In genomic region chr10:125156739-125157472, GRCh38 we compare ENCODE assay signal across 9 cellular contexts. TPM values are rescaled to one million over a fixed set of nuclear protein-coding genes. Genes with fewer than 3 reads are reported as not detected.
DNase-seq lines count a peak whose midpoint lies in the region; ATAC-seq and TF ChIP-seq lines count a peak whose summit lies in the region.
"Had no signal": no experiment of that assay in that cellular context is flagged by ENCODE, and none has a peak within 500 bp of the region (broad histone marks: within the 10 kb centered on the region; RNA-seq: fewer than 3 reads in every experiment).

No MANE protein-coding gene starts in this region.

- TF ChIP-seq POLR2A in gastroesophageal sphincter (IDR thresholded peaks at IDR 0.05) (no peak), prostate gland (IDR thresholded peaks at IDR 0.05) (no peak)

- H2AFZ ChIP-seq in PC-9 = no peak overlapping the region

- H3K4me1 ChIP-seq in PC-9 (replicated peaks; ENCODE audit: insufficient read depth) (peaks cover 21% of the 10 kb centered on the region), gastroesophageal sphincter (peaks cover 18 to 68% (median 59%) of the 10 kb centered on the region in 3 donors), prostate gland (replicated peaks) (peaks cover 30% of the 10 kb centered on the region)

- H3K36me3 ChIP-seq in PC-9 (ENCODE audit: low read depth) (peaks cover 2% of the 10 kb centered on the region; the same call in 1 of the 2 replicates), gastroesophageal sphincter (no peaks in the 10 kb centered on the region), prostate gland (no peaks in the 10 kb centered on the region)

- intact Hi-C loops in PC-9 (cut with micrococcal nuclease; ENCODE audit: unreplicated experiment) = loop anchor here (5.0 kb wide), 1 partner anchor 35 kb away; no protein-coding TSS in a partner anchor
- intact Hi-C loops in prostate gland (cut with DNase I) = loop anchor here (5.0 to 10.0 kb wide), 3 partner anchors 40 to 242 kb away; no protein-coding TSS in a partner anchor

- DNase-seq in DMS53 treated with DMSO at 0.1 percent for 48 hours (lab: John Stamatoyannopoulos, UW; ENCODE audit: unreplicated experiment) (peak; percentile 68), PC-9 (no peak), prostate gland (ENCODE audit: low spot score) (no peak), Kasumi-1 (lab: John Stamatoyannopoulos, UW) (no peak), glomerular visceral epithelial cell (ENCODE audit: extremely low spot score) (no peak)
- DNase-seq: activated naive CD8-positive, alpha-beta T cell treated with anti-CD3 and anti-CD28 coated beads, Interleukin-2, amount 10 ng/mL, durations not matched to agents 7 days and 5 days had no signal

- WGBS in gastroesophageal sphincter (ENCODE audit: low coverage in 1 of 2), 2 donors = 27 to 40% methylated on average over 12 to 13 of the region's 13 CpGs
- WGBS in prostate gland = 10% methylated on average over 13 of the region's 13 CpGs

- H3K9me3 ChIP-seq in PC-9 (ENCODE audit: insufficient read depth, low read depth) (no peaks in the 10 kb centered on the region), gastroesophageal sphincter (no peaks in the 10 kb centered on the region), prostate gland (no peaks in the 10 kb centered on the region)

- CTCF ChIA-PET in PC-9 (lab: Charles Lee) = no interaction called here

- no TSS peak for BruUV-seq in PC-9 (replicated peaks; lab: Mats Ljungman, UMichigan)

- POLR2A ChIA-PET in PC-9 (lab: Charles Lee; ENCODE audit: unreplicated experiment) = no interaction called here

- H4K20me1 ChIP-seq in PC-9 (ENCODE audit: insufficient read depth) = peaks cover 43% of the 10 kb centered on the region

- H3K4me2 ChIP-seq in PC-9 = peak overlapping the region; percentile 80

- H3K4me3 ChIP-seq in PC-9 (peak overlapping the region; percentile 78; the same call in 1 of the 2 replicates), gastroesophageal sphincter (peak overlapping the region; percentile 97), prostate gland (peak overlapping the region; percentile 92 to 96)

- TF ChIP-seq EP300 in gastroesophageal sphincter (IDR thresholded peaks at IDR 0.05) = no peak

- no peaks in the 10 kb centered on the region for H3K9me2 ChIP-seq in PC-9 (ENCODE audit: insufficient read depth)

- H3K27me3 ChIP-seq in PC-9 (ENCODE audit: insufficient read depth, low read depth) (no peaks in the 10 kb centered on the region), gastroesophageal sphincter (no peaks in the 10 kb centered on the region), prostate gland (replicated peaks; ENCODE audit: insufficient read depth) (no peaks in the 10 kb centered on the region)

- H3K27ac ChIP-seq in PC-9 (no peak overlapping the region), gastroesophageal sphincter (peak overlapping the region; percentile 76 to 99 (median 98)), prostate gland (peak overlapping the region; percentile 96 to 99)

- peaks cover 16% of the 10 kb centered on the region for H3F3A ChIP-seq in PC-9 (ENCODE audit: insufficient read depth, low read depth)

- TF ChIP-seq CTCF in PC-9 (conservative IDR thresholded peaks at IDR 0.05) = no peak
- TF ChIP-seq CTCF in gastroesophageal sphincter (IDR thresholded peaks at IDR 0.05) = no peak
- TF ChIP-seq CTCF in prostate gland (IDR thresholded peaks at IDR 0.05) = no peak

- H3K79me2 ChIP-seq in PC-9 (ENCODE audit: low read depth) = peaks cover 70% of the 10 kb centered on the region

- ATAC-seq in gastroesophageal sphincter = no peak
- ATAC-seq in GM21576 (IDR thresholded peaks at IDR 0.05; ENCODE audit: unreplicated experiment) = no peak
- ATAC-seq in GM21717 (IDR thresholded peaks at IDR 0.05; ENCODE audit: unreplicated experiment) = no peak

RNA-seq across cellular contexts. Expression of gene CTBP2, which starts 3.5 kb away (rescaled TPM):
- total RNA-seq in PC-9 (2021) = 60.5 and 64.4 TPM in 2 replicates
- total RNA-seq in gastroesophageal sphincter = 100 to 1,000 TPM in 1 of 4 donors, 10 to 100 TPM in 3; 74.8 to 103 (median 79.2) TPM
- total RNA-seq in prostate gland = 10 to 100 TPM; 70.2 to 89.7 TPM
